Comparison of ENCODE assay signal across 8 cellular contexts in the genomic region with DNA sequence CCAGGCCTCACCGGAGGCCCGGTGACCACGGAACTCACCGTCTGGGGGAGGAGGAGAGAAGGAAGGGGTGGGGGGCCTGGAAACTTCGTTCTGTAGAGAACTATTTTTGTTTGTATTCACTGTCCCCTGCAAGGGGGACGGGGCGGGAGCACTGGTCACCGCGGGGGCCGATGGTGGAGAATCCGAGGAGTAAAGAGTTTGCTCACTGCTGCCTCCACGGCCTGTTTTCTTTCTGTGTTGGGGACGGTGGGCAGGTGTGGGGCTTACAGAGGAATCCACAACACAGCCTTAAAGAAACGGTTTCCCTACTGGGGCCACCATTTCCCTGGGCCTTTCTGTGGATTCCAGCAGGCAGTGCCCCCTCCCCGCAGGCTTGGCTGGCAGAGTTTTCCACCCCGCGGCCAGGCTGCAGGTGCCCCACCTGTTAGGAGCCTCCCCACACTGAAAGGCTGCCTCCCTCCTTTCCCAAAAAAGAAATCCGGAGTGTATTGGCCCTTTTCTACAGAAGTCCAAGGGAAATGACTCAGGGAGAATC.
DNase-seq lines count a peak whose midpoint lies in the region; TF ChIP-seq lines count a peak whose summit lies in the region.

No MANE protein-coding gene starts in this region.

- H3K36me3 ChIP-seq in esophagus squamous epithelium (no peaks in the 10 kb centered on the region), sigmoid colon (no peaks in the 10 kb centered on the region)

- peak overlapping the region in 2 of 4 donors; percentile 49 to 66 for H3K27ac ChIP-seq in esophagus squamous epithelium
- H3K27ac ChIP-seq in sigmoid colon, result peak overlapping the region; percentile 38 to 70 (median 62)

- TF ChIP-seq POLR2A in esophagus squamous epithelium (IDR thresholded peaks at IDR 0.05) (no peak), sigmoid colon (IDR thresholded peaks at IDR 0.05) (no peak)

- TF ChIP-seq CTCF in GM12874 (IDR thresholded peaks at IDR 0.05; ENCODE audit: insufficient read depth, low read depth, low read length) (0 out of 2 replicates have a peak, but pooled peaks have one; percentile 8), esophagus squamous epithelium (IDR thresholded peaks at IDR 0.05) (no peak), sigmoid colon (IDR thresholded peaks at IDR 0.05) (no peak)

- H3K4me3 ChIP-seq in esophagus squamous epithelium, result peak overlapping the region; percentile 51 to 85 (median 64)
- H3K4me3 ChIP-seq in sigmoid colon, result peak overlapping the region; percentile 53 to 74 (median 60)

- peaks cover 0 to 53% (median 12%) of the 10 kb centered on the region in 3 donors for H3K4me1 ChIP-seq in esophagus squamous epithelium
- H3K4me1 ChIP-seq in sigmoid colon, result peaks cover 0 to 33% (median 22%) of the 10 kb centered on the region in 4 donors

- DNase-seq in RPMI8226, result peak; percentile 45
- no peak for DNase-seq in esophagus squamous epithelium (lab: John Stamatoyannopoulos, UW)
- no peak for DNase-seq in sigmoid colon
- no peak for DNase-seq in NOMO-1 treated with dmso at 0.1 percent for 144 hours (lab: John Stamatoyannopoulos, UW; ENCODE audit: unreplicated experiment)
- no peak for DNase-seq in T1000 (lab: John Stamatoyannopoulos, UW)
- DNase-seq in activated CD4-positive, alpha-beta T cell treated with anti-CD3 and anti-CD28 coated beads, Interleukin-2, amount 50 U/mL, for 48 hours, result no peak
- no peak for DNase-seq in kidney tubule cell (ENCODE audit: low spot score)

- H3K9me3 ChIP-seq in esophagus squamous epithelium (no peaks in the 10 kb centered on the region), sigmoid colon (no peaks in the 10 kb centered on the region)

- TF ChIP-seq EP300 in sigmoid colon (IDR thresholded peaks at IDR 0.05), result no peak

- H3K27me3 ChIP-seq in esophagus squamous epithelium (peaks cover 0 to 89% (median 1%) of the 10 kb centered on the region in 4 donors), sigmoid colon (peaks cover 0 to 8% (median 0%) of the 10 kb centered on the region in 3 donors)

- intact Hi-C loops in esophagus squamous epithelium (cut with DNase I), result no loop called here
- intact Hi-C loops in sigmoid colon (cut with DNase I), result loop anchor here (10.0 kb wide), 1 partner anchor 638 kb away; no protein-coding TSS in a partner anchor

- 11 to 22% methylated on average over 9 to 14 of the region's 18 CpGs for WGBS in esophagus squamous epithelium, 2 donors
- WGBS in sigmoid colon, 2 donors, result 9 to 13% methylated on average over 18 of the region's 18 CpGs
